Comparison of ENCODE assay signal across 11 cellular contexts in genomic region chr7:27193335-27194001, GRCh38. TPM values are rescaled to one million over a fixed set of nuclear protein-coding genes. Genes with fewer than 3 reads are reported as not detected.
DNase-seq lines count a peak whose midpoint lies in the region; ATAC-seq, FAIRE-seq and TF ChIP-seq lines count a peak whose summit lies in the region.
"Had no signal": no experiment of that assay in that cellular context is flagged by ENCODE, and none has a peak within 500 bp of the region (broad histone marks: within the 10 kb centered on the region; RNA-seq: fewer than 3 reads in every experiment).

No MANE protein-coding gene starts in this region.

- H3K4me3 ChIP-seq in BJ (ENCODE audit: low read depth, low read length), result peak overlapping the region; percentile 55
- H3K4me3 ChIP-seq in HUES6 (ENCODE audit: low read depth, low read length), result peak overlapping the region; percentile 29

- POLR2A ChIA-PET in BJ (lab: Charles Lee), result interaction anchor here (0.6 kb wide), 1 partner anchor 461 kb away, joined by 5 read pairs; no protein-coding TSS in a partner anchor

- DNase-seq in BJ (ENCODE audit: low read depth) (no peak), epithelial cell of prostate (ENCODE audit: low read depth, low spot score) (no peak), posterior vena cava (ENCODE audit: low spot score) (peak; percentile 54), C1 segment of cervical spinal cord (lab: John Stamatoyannopoulos, UW) (no peak), GM19239 (ENCODE audit: insufficient read length, low spot score) (no peak), A172 (ENCODE audit: low spot score) (no peak)
- DNase-seq: stimulated activated CD4-positive, alpha-beta T cell treated with anti-CD3 and anti-CD28 coated beads, Interleukin-15, amount 100 ng/mL, for 24 hours had no signal

- no peaks in the 10 kb centered on the region for H3K9me3 ChIP-seq in HUES6 (ENCODE audit: control insufficient read depth, insufficient read depth, low read depth, low read length)

- CTCF ChIA-PET in BJ (lab: Yijun Ruan, JAX), result interaction anchor here (0.6 to 12.5 kb wide), 5 partner anchors 10 to 581 kb away, joined by 3 to 187 read pairs (median 12); partner anchors contain the start of genes HOXA10 and HOXA9

- FAIRE-seq in GM19239 (lab: Jason Lieb, UNC), result no peak
- FAIRE-seq: D721Med had no signal

- no peak for TF ChIP-seq CTCF in BJ (IDR thresholded peaks at IDR 0.05; ENCODE audit: insufficient read depth, low read depth, low read length)

- peaks cover 12% of the 10 kb centered on the region; the same call in 1 of the 2 replicates for H3K4me1 ChIP-seq in HUES6 (ENCODE audit: control insufficient read depth, insufficient read depth, low read length)

- no peaks in the 10 kb centered on the region for H3K27me3 ChIP-seq in BJ (ENCODE audit: control insufficient read depth, insufficient read depth, low read length)
- peaks cover 100% of the 10 kb centered on the region for H3K27me3 ChIP-seq in HUES6 (ENCODE audit: control insufficient read depth, insufficient read depth, low read length)

- no peak for ATAC-seq in GM21737 (IDR thresholded peaks at IDR 0.05; ENCODE audit: unreplicated experiment)

- H3K36me3 ChIP-seq in BJ (ENCODE audit: control insufficient read depth, insufficient read depth, low read length), result peaks cover 2% of the 10 kb centered on the region
- no peaks in the 10 kb centered on the region for H3K36me3 ChIP-seq in HUES6 (ENCODE audit: control insufficient read depth, insufficient read depth, low read length)

- peak overlapping the region; percentile 17 for H3K9ac ChIP-seq in HUES6 (ENCODE audit: low read length)

- intact Hi-C loops in posterior vena cava (cut with DNase I), result loop anchor here in 1 of 2 donors (10.0 kb wide), 1 partner anchor 901 kb away; no protein-coding TSS in a partner anchor

- H3K27ac ChIP-seq in HUES6 (ENCODE audit: low read depth, low read length), result no peak overlapping the region
- H3K27ac ChIP-seq in epithelial cell of prostate, result peak overlapping the region; percentile 86

RNA-seq across cellular contexts. Expression of gene HOXA13, which starts 6.4 kb away (rescaled TPM):
- 4.6 and 9.2 TPM in 2 replicates for polyA plus RNA-seq in BJ (2011; rRNA removed)
- polyA minus RNA-seq in BJ (2011; rRNA and poly(A)+ RNA removed), result 4.9 and 5.7 TPM in 2 replicates
- total RNA-seq in posterior vena cava, result under 1 TPM in 1 of 2 donors, not detected in 1; 0.14 TPM
- total RNA-seq in A172 (2014; rRNA removed; shearing (Covaris generic)), result 3.2 and 4.7 TPM in 2 replicates
- total RNA-seq: dermis microvascular lymphatic vessel endothelial cell had no signal

RNA-seq across cellular contexts. Expression of gene HOXA11, which starts 8.4 kb away (rescaled TPM):
- polyA plus RNA-seq in BJ (2011; rRNA removed), result 27.7 and 34.0 TPM in 2 replicates
- 8.4 and 15.0 TPM in 2 replicates for polyA minus RNA-seq in BJ (2011; rRNA and poly(A)+ RNA removed)
- 1 to 10 TPM in 1 of 2 donors, under 1 TPM in 1; 0.51 to 1.1 TPM for total RNA-seq in posterior vena cava
- 1.2 TPM in 2 replicates for total RNA-seq in A172 (2014; rRNA removed; shearing (Covaris generic))

RNA-seq across cellular contexts. Expression of gene HOXA10, which starts 19.3 kb away (rescaled TPM):
- 54.7 and 59.6 TPM in 2 replicates for polyA plus RNA-seq in BJ (2011; rRNA removed)
- polyA minus RNA-seq in BJ (2011; rRNA and poly(A)+ RNA removed), result 32.3 and 43.4 TPM in 2 replicates
- total RNA-seq in posterior vena cava, result 1 to 10 TPM; 8.9 to 9.2 TPM
- 26.4 and 30.7 TPM in 2 replicates for total RNA-seq in A172 (2014; rRNA removed; shearing (Covaris generic))

RNA-seq across cellular contexts. Expression of gene HOXA9, which starts 28.1 kb away (rescaled TPM):
- 12.6 and 15.0 TPM in 2 replicates for polyA plus RNA-seq in BJ (2011; rRNA removed)
- polyA minus RNA-seq in BJ (2011; rRNA and poly(A)+ RNA removed), result 1.4 and 3.4 TPM in 2 replicates
- 1 to 10 TPM; 7.4 TPM for total RNA-seq in posterior vena cava
- 74.8 and 88.6 TPM in 2 replicates for total RNA-seq in A172 (2014; rRNA removed; shearing (Covaris generic))

RNA-seq across cellular contexts. Expression of gene HOXA7, which starts 37.0 kb away (rescaled TPM):
- polyA plus RNA-seq in BJ (2011; rRNA removed), result 3.8 and 4.4 TPM in 2 replicates
- 1.4 and 2.3 TPM in 2 replicates for polyA minus RNA-seq in BJ (2011; rRNA and poly(A)+ RNA removed)
- total RNA-seq in posterior vena cava, result 1 to 10 TPM; 6.2 to 6.7 TPM
- not detected in 2 replicates for total RNA-seq in A172 (2014; rRNA removed; shearing (Covaris generic))
